8 cellular contexts compared by ENCODE assay signal in genomic region chr6:74677463-74677862, GRCh38.
"Had no signal": no experiment of that assay in that cellular context is flagged by ENCODE, and none has a peak within 500 bp of the region (broad histone marks: within the 10 kb centered on the region; RNA-seq: fewer than 3 reads in every experiment).

No MANE protein-coding gene starts in this region.

- FAIRE-seq: G401.6, GM12878, GM12891, GM12892, GM18507, GM19239 had no signal

- DNase-seq: GDM1, GF-D8 had no signal

- H3K4me3 ChIP-seq: GM12878 had no signal

- ATAC-seq: GM12878 had no signal
